8 cellular contexts compared by ENCODE assay signal in genomic region chr9:9790216-9790872, GRCh38.
DNase-seq lines count a peak whose midpoint lies in the region; ATAC-seq and TF ChIP-seq lines count a peak whose summit lies in the region.

No MANE protein-coding gene starts in this region.

- H3K27ac Mint-ChIP-seq in chondrocyte (ENCODE audit: unreplicated experiment) (peak overlapping the region; percentile 39), mesothelial cell of epicardium (no peak overlapping the region), CD14-positive monocyte (peak overlapping the region in 1 of 7 donors; percentile 18)

- H3K36me3 Mint-ChIP-seq in chondrocyte (ENCODE audit: low read depth): no peaks in the 10 kb centered on the region
- H3K36me3 Mint-ChIP-seq in mesothelial cell of epicardium: no peaks in the 10 kb centered on the region
- no peaks in the 10 kb centered on the region for H3K36me3 Mint-ChIP-seq in CD14-positive monocyte

- no peak overlapping the region for H3K4me3 Mint-ChIP-seq in chondrocyte (ENCODE audit: unreplicated experiment)
- no peak overlapping the region for H3K4me3 Mint-ChIP-seq in mesothelial cell of epicardium
- H3K4me3 Mint-ChIP-seq in CD14-positive monocyte: no peak overlapping the region

- peaks cover 4% of the 10 kb centered on the region for H3K27me3 Mint-ChIP-seq in chondrocyte (ENCODE audit: low read depth)
- H3K27me3 Mint-ChIP-seq in mesothelial cell of epicardium (ENCODE audit: low read depth): no peaks in the 10 kb centered on the region
- H3K27me3 Mint-ChIP-seq in CD14-positive monocyte (ENCODE audit: low read depth in 3 of 3): peaks cover 0 to 2% (median 0%) of the 10 kb centered on the region in 3 donors

- peaks cover 3% of the 10 kb centered on the region for H3K4me1 Mint-ChIP-seq in chondrocyte (ENCODE audit: low read depth)
- no peaks in the 10 kb centered on the region for H3K4me1 Mint-ChIP-seq in mesothelial cell of epicardium
- H3K4me1 Mint-ChIP-seq in CD14-positive monocyte: no peaks in the 10 kb centered on the region

- peak; percentile 77 for DNase-seq in COR-L47 (lab: John Stamatoyannopoulos, UW)
- peak; percentile 75 to 84 for DNase-seq in NCI-H446 (lab: John Stamatoyannopoulos, UW)
- DNase-seq in chondrocyte (ENCODE audit: low spot score): no peak
- DNase-seq in mesothelial cell of epicardium (ENCODE audit: low spot score in 2 of 2, unreplicated experiment in 2 of 2): peak in 1 of 2 experiments; percentile 40
- no peak for DNase-seq in islet precursor cell
- no peak for DNase-seq in CD14-positive monocyte (ENCODE audit: low spot score)

- H3K9me3 Mint-ChIP-seq in chondrocyte (ENCODE audit: low read depth) (no peaks in the 10 kb centered on the region), mesothelial cell of epicardium (no peaks in the 10 kb centered on the region), CD14-positive monocyte (no peaks in the 10 kb centered on the region)

- TF ChIP-seq CTCF in chondrocyte (IDR thresholded peaks at IDR 0.05): peak; percentile 96
- peak; percentile 59 for TF ChIP-seq CTCF in mesothelial cell of epicardium (IDR thresholded peaks at IDR 0.05; ENCODE audit: unreplicated experiment)
- TF ChIP-seq CTCF in CD14-positive monocyte (IDR thresholded peaks at IDR 0.05): no peak

- intact Hi-C loops in CD14-positive monocyte (cut with micrococcal nuclease): no loop called here

- peak; percentile 55 for ATAC-seq in GM18873 (IDR thresholded peaks at IDR 0.05; ENCODE audit: low FRiP score, unreplicated experiment)
- ATAC-seq in HG03135 (IDR thresholded peaks at IDR 0.05; ENCODE audit: unreplicated experiment): peak; percentile 77

Comparison
In these comparisons a context has a peak if more than half of its experiments do, and no peak if none do; other contexts are left out.
1. DNase-seq: peak in COR-L47 (single experiment) and NCI-H446 (2 of 2); none in chondrocyte (single experiment), islet precursor cell (single experiment) and CD14-positive monocyte (single experiment).